8 cellular contexts compared by ENCODE assay signal in the genomic region with DNA sequence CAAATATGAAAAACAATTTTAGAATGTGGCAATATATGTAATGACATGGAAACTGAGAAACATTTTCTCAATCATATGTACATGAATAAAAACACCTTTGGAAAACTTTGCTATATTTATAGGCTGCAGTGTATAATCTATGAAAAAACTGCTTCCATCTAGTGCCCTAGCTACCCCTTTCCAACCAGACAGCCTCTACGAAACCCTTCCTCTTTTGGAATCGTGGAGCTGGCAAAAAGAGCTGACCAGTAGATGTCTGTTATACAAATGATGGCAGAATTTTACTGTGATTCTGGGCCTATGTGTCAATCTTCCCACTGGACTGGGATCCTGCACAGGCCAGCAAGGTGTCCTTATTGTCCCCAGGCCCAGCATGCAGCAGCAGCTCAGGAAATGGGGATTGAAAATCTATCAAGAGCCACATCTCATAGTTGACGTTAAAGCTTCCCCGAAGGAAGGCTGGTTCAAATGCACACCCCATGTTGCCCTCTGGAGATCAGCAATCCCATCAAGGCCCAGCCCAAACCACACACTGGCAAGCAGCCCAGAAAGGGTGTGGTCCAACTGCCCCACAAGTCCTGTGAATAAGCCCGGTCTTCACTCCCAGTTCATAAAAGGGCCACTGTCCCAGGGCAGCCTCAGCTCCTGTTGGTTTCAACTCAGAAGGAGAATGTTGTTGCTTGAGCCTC. TPM values are rescaled to one million over a fixed set of nuclear protein-coding genes. Genes with fewer than 3 reads are reported as not detected.
A peak's percentile ranks its signal among the peaks of the same experiment; 100 is the strongest.
DNase-seq lines count a peak whose midpoint lies in the region; ATAC-seq and TF ChIP-seq lines count a peak whose summit lies in the region.

No MANE protein-coding gene starts in this region.

- peak overlapping the region; percentile 35 for H3K27ac ChIP-seq in osteoblast (ENCODE audit: low read depth, low read length)

- CTCF ChIA-PET in WTC11 (lab: Charles Lee), result interaction anchor here (0.7 to 1.7 kb wide), 3 partner anchors 14 to 516 kb away, joined by 3 to 8 read pairs (median 3); no protein-coding TSS in a partner anchor

- DNase-seq in NCI-H2081 (lab: John Stamatoyannopoulos, UW) (peak; percentile 8 to 24), NCI-H2081 treated with DMSO at 0.1 percent for 48 hours (lab: John Stamatoyannopoulos, UW) (no peak), RPMI7951 (ENCODE audit: low read depth) (peak; percentile 97), fibroblast of pulmonary artery (ENCODE audit: low read depth) (peak; percentile 81), osteoblast (ENCODE audit: insufficient read length, low spot score, missing footprints) (peak; percentile 79), WTC11 (ENCODE audit: low spot score) (no peak), NCI-H2171 treated with DMSO at 0.1 percent for 48 hours (lab: John Stamatoyannopoulos, UW) (no peak)

- H3K4me1 Mint-ChIP-seq in WTC11, result no peaks in the 10 kb centered on the region

- H3K4me2 ChIP-seq in osteoblast (ENCODE audit: insufficient read depth, low read length), result peak overlapping the region; percentile 14

- ATAC-seq in HG02870 (IDR thresholded peaks at IDR 0.05; ENCODE audit: unreplicated experiment) (no peak), WTC11 (no peak)

- no peaks in the 10 kb centered on the region for H3K36me3 Mint-ChIP-seq in WTC11

- H3K4me3 ChIP-seq in fibroblast of pulmonary artery (replicated peaks; ENCODE audit: low read depth, low read length) (no peak overlapping the region), osteoblast (ENCODE audit: insufficient read depth, low read length) (no peak overlapping the region)

- no peaks in the 10 kb centered on the region for H3K9me3 ChIP-seq in osteoblast (ENCODE audit: low read depth, low read length)

- H4K20me1 ChIP-seq in osteoblast (ENCODE audit: insufficient read depth, low read length), result no peaks in the 10 kb centered on the region

- no peaks in the 10 kb centered on the region for H3K27me3 ChIP-seq in osteoblast (ENCODE audit: insufficient read depth, low read length)

- peak overlapping the region; percentile 55 for H2AFZ ChIP-seq in osteoblast (ENCODE audit: low read length)

- no peaks in the 10 kb centered on the region for H3K79me2 ChIP-seq in osteoblast (ENCODE audit: insufficient read depth, low read length)

- no peak for TF ChIP-seq CTCF in fibroblast of pulmonary artery (IDR thresholded peaks at IDR 0.05; ENCODE audit: low read length, missing control alignments)
- no peak for TF ChIP-seq CTCF in osteoblast (IDR thresholded peaks at IDR 0.05; ENCODE audit: extremely low read depth, low read depth, low read length)
- TF ChIP-seq CTCF in WTC11 (IDR thresholded peaks at IDR 0.05), result no peak

- H3K27me3 Mint-ChIP-seq in WTC11 (ENCODE audit: low read depth), result no peaks in the 10 kb centered on the region

- no peak overlapping the region for H3K4me3 Mint-ChIP-seq in WTC11

- peaks cover 20% of the 10 kb centered on the region for H3K4me1 ChIP-seq in osteoblast (ENCODE audit: insufficient read depth, low read length)

- POLR2A ChIA-PET in WTC11 (lab: Charles Lee), result no interaction called here

- H3K27ac Mint-ChIP-seq in WTC11, result no peak overlapping the region

- H3K36me3 ChIP-seq in osteoblast (ENCODE audit: insufficient read depth, low read length), result no peaks in the 10 kb centered on the region

- H3K9me3 Mint-ChIP-seq in WTC11, result no peaks in the 10 kb centered on the region

TF ChIP-seq in WTC11, 78 proteins besides CTCF, POLR2A, EP300 and RAD21:
- TF ChIP-seq ZNF671 (CRISPR knock-in tag; IDR thresholded peaks at IDR 0.05) (no peak), ETV6 (CRISPR knock-in tag; IDR thresholded peaks at IDR 0.05) (no peak), ZNF263 (CRISPR knock-in tag; IDR thresholded peaks at IDR 0.05; ENCODE audit: low read depth) (no peak), ZNF416 (CRISPR knock-in tag; IDR thresholded peaks at IDR 0.05) (no peak), TEAD1 (CRISPR knock-in tag; IDR thresholded peaks at IDR 0.05) (no peak), OVOL2 (CRISPR knock-in tag; IDR thresholded peaks at IDR 0.05; ENCODE audit: borderline replicate concordance) (no peak), USF1 (CRISPR knock-in tag; IDR thresholded peaks at IDR 0.05) (no peak), STAT6 (CRISPR knock-in tag; conservative IDR thresholded peaks at IDR 0.05; ENCODE audit: low read depth) (no peak), RELA (CRISPR knock-in tag; IDR thresholded peaks at IDR 0.05; ENCODE audit: borderline replicate concordance) (no peak), SOX15 (CRISPR knock-in tag; IDR thresholded peaks at IDR 0.05) (no peak), E2F1 (CRISPR knock-in tag; IDR thresholded peaks at IDR 0.05) (no peak), PRRX2 (CRISPR knock-in tag; IDR thresholded peaks at IDR 0.05) (no peak), TP53 (CRISPR knock-in tag; IDR thresholded peaks at IDR 0.05) (no peak)
- TF ChIP-seq, protein P1, sequence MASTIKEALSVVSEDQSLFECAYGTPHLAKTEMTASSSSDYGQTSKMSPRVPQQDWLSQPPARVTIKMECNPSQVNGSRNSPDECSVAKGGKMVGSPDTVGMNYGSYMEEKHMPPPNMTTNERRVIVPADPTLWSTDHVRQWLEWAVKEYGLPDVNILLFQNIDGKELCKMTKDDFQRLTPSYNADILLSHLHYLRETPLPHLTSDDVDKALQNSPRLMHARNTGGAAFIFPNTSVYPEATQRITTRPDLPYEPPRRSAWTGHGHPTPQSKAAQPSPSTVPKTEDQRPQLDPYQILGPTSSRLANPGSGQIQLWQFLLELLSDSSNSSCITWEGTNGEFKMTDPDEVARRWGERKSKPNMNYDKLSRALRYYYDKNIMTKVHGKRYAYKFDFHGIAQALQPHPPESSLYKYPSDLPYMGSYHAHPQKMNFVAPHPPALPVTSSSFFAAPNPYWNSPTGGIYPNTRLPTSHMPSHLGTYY (CRISPR knock-in tag; IDR thresholded peaks at IDR 0.05), result no peak
- TF ChIP-seq, protein P2, sequence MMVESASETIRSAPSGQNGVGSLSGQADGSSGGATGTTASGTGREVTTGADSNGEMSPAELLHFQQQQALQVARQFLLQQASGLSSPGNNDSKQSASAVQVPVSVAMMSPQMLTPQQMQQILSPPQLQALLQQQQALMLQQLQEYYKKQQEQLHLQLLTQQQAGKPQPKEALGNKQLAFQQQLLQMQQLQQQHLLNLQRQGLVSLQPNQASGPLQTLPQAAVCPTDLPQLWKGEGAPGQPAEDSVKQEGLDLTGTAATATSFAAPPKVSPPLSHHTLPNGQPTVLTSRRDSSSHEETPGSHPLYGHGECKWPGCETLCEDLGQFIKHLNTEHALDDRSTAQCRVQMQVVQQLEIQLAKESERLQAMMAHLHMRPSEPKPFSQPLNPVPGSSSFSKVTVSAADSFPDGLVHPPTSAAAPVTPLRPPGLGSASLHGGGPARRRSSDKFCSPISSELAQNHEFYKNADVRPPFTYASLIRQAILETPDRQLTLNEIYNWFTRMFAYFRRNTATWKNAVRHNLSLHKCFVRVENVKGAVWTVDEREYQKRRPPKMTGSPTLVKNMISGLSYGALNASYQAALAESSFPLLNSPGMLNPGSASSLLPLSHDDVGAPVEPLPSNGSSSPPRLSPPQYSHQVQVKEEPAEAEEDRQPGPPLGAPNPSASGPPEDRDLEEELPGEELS (CRISPR knock-in tag; IDR thresholded peaks at IDR 0.05), result no peak
- TF ChIP-seq, protein P3, sequence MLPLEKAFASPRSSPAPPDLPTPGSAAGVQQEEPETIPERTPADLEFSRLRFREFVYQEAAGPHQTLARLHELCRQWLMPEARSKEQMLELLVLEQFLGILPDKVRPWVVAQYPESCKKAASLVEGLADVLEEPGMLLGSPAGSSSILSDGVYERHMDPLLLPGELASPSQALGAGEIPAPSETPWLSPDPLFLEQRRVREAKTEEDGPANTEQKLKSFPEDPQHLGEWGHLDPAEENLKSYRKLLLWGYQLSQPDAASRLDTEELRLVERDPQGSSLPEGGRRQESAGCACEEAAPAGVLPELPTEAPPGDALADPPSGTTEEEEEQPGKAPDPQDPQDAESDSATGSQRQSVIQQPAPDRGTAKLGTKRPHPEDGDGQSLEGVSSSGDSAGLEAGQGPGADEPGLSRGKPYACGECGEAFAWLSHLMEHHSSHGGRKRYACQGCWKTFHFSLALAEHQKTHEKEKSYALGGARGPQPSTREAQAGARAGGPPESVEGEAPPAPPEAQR (CRISPR knock-in tag; IDR thresholded peaks at IDR 0.05), result no peak

RNA-seq across cellular contexts. Expression of gene FAM20B, which starts 8.9 kb away (rescaled TPM):
- 20.1 and 24.2 TPM in 2 replicates for total RNA-seq in RPMI7951 (2014; rRNA removed; shearing (Covaris generic))
- total RNA-seq in osteoblast, result 43.1 and 43.9 TPM in 2 replicates
- 36.1 to 37.6 TPM (median 36.7 TPM) in 3 replicates for total RNA-seq in WTC11 (2021)

Comparison
In these comparisons a context has a peak if more than half of its experiments do, and no peak if none do; other contexts are left out.
1. DNase-seq: peak in NCI-H2081 (2 of 2), RPMI7951 (single experiment), fibroblast of pulmonary artery (single experiment) and osteoblast (single experiment); none in NCI-H2081 treated with DMSO at 0.1 percent for 48 hours (single experiment), WTC11 (single experiment) and NCI-H2171 treated with DMSO at 0.1 percent for 48 hours (single experiment).